23 cellular contexts compared by ENCODE assay signal in the genomic region with DNA sequence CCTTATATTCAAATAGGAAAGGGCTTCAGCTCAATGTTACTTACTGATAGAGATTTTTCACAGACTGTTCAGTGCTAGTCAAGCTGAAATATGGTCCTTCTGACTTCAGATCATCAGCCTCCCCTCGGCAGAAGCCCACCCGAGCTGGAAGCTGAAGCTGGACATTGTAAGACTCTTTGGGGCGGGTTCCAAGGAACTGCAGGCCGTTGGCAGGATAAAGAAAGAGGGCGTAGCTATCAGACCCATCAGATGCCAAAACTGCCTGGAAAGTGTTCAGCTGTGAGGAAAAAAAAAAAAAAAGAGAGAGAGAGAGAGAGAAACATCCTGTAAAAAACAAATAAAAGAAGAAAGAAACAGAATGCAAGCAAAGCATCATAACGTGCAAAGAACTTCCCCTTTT. TPM values are rescaled to one million over a fixed set of nuclear protein-coding genes. Genes with fewer than 3 reads are reported as not detected.
DNase-seq lines count a peak whose midpoint lies in the region; ATAC-seq and TF ChIP-seq lines count a peak whose summit lies in the region.
"Had no signal": no experiment of that assay in that cellular context is flagged by ENCODE, and none has a peak within 500 bp of the region (broad histone marks: within the 10 kb centered on the region; RNA-seq: fewer than 3 reads in every experiment).

No MANE protein-coding gene starts in this region.

- no peak overlapping the region for H3K9ac ChIP-seq in parathyroid adenoma

- H3K4me3 ChIP-seq in ACC112 (ENCODE audit: low read depth, low read length): no peak overlapping the region
- no peak overlapping the region for H3K4me3 ChIP-seq in choroid plexus epithelial cell (ENCODE audit: low read depth, low read length)
- H3K4me3 ChIP-seq in heart right ventricle: peak overlapping the region in 1 of 10 donors; percentile 0
- H3K4me3 ChIP-seq in parathyroid adenoma (ENCODE audit: low read depth, low read length): no peak overlapping the region
- H3K4me3 ChIP-seq in WERI-Rb-1 (ENCODE audit: low read depth, low read length): no peak overlapping the region
- no peak overlapping the region for H3K4me3 ChIP-seq in SJCRH30
- H3K4me3 ChIP-seq: K562, testis had no signal

- H3K4me1 ChIP-seq in ACC112 (ENCODE audit: control insufficient read depth, insufficient read depth, low read length, unreplicated experiment) (peaks cover 67% of the 10 kb centered on the region), heart right ventricle (peaks cover 16 to 78% (median 66%) of the 10 kb centered on the region in 9 donors), parathyroid adenoma (peaks cover 25% of the 10 kb centered on the region), SJCRH30 (no peaks in the 10 kb centered on the region)
- H3K4me1 ChIP-seq: testis had no signal

- H3K27me3 ChIP-seq in ACC112 (ENCODE audit: insufficient read depth, low read length) (no peaks in the 10 kb centered on the region), heart right ventricle (no peaks in the 10 kb centered on the region), parathyroid adenoma (ENCODE audit: control insufficient read depth, insufficient read depth, low read length) (no peaks in the 10 kb centered on the region), WERI-Rb-1 (ENCODE audit: insufficient read depth, low read depth, severe bottlenecking) (no peaks in the 10 kb centered on the region), SJCRH30 (no peaks in the 10 kb centered on the region)
- H3K27me3 ChIP-seq: testis had no signal

- H3K9me3 ChIP-seq in heart right ventricle: no peaks in the 10 kb centered on the region
- H3K9me3 ChIP-seq in parathyroid adenoma (ENCODE audit: control insufficient read depth, low read length): no peaks in the 10 kb centered on the region
- H3K9me3 ChIP-seq in WERI-Rb-1 (ENCODE audit: severe bottlenecking): no peaks in the 10 kb centered on the region
- no peaks in the 10 kb centered on the region for H3K9me3 ChIP-seq in SJCRH30 (replicated peaks)
- H3K9me3 ChIP-seq: neutrophil, testis had no signal

- 10 to 11% methylated on average over 6 of the region's 6 CpGs for WGBS in heart right ventricle, 2 donors

- peak; percentile 38 for DNase-seq in choroid plexus epithelial cell (ENCODE audit: low read depth)
- DNase-seq in heart right ventricle: no peak
- no peak for DNase-seq in hepatic stellate cell (ENCODE audit: low spot score)
- no peak for DNase-seq in WERI-Rb-1
- no peak for DNase-seq in SJCRH30
- DNase-seq: 8988T; activated B cell treated with CpG ODN at 0.5 μM for 24 hours; activated CD8-positive, alpha-beta memory T cell treated with anti-CD3 and anti-CD28 coated beads for 24 hours; cerebellar nuclear complex; glutamatergic neuron; immature natural killer cell; mesendoderm; NCI-H2081 treated with DMSO at 0.1 percent for 48 hours; NCI-H524 treated with DMSO at 0.1 percent for 48 hours; stimulated activated CD4-positive, alpha-beta T cell treated with anti-CD3 and anti-CD28 coated beads, Interleukin-4, amount 100 ng/mL, for 24 hours; T-helper 2 cell; testis had no signal

- no peak for TF ChIP-seq CTCF in choroid plexus epithelial cell (conservative IDR thresholded peaks at IDR 0.05; ENCODE audit: low read depth, low read length)
- no peak for TF ChIP-seq CTCF in heart right ventricle (IDR thresholded peaks at IDR 0.05)
- TF ChIP-seq CTCF in parathyroid adenoma (IDR thresholded peaks at IDR 0.05): no peak
- TF ChIP-seq CTCF in WERI-Rb-1 (IDR thresholded peaks at IDR 0.05; ENCODE audit: low read depth, low read length): no peak

- H3K4me2 ChIP-seq in parathyroid adenoma (ENCODE audit: low read length): no peak overlapping the region

- H3K36me3 ChIP-seq in ACC112 (ENCODE audit: insufficient read depth, low read length): peaks cover 36% of the 10 kb centered on the region
- peaks cover 0 to 43% (median 0%) of the 10 kb centered on the region in 9 donors for H3K36me3 ChIP-seq in heart right ventricle
- no peaks in the 10 kb centered on the region for H3K36me3 ChIP-seq in parathyroid adenoma (ENCODE audit: control insufficient read depth, insufficient read depth, low read length)
- H3K36me3 ChIP-seq in WERI-Rb-1: no peaks in the 10 kb centered on the region
- no peaks in the 10 kb centered on the region for H3K36me3 ChIP-seq in SJCRH30
- H3K36me3 ChIP-seq: neutrophil had no signal

- intact Hi-C loops in heart right ventricle (cut with DNase I): loop anchor here in 2 of 10 donors (10.0 kb wide), 2 partner anchors 45 to 65 kb away; no protein-coding TSS in a partner anchor

- H3K27ac ChIP-seq in ACC112 (ENCODE audit: low read depth, low read length): peak overlapping the region; percentile 3
- peak overlapping the region in 8 of 10 donors; percentile 33 to 71 (median 60) for H3K27ac ChIP-seq in heart right ventricle
- no peak overlapping the region for H3K27ac ChIP-seq in parathyroid adenoma
- H3K27ac ChIP-seq in WERI-Rb-1: no peak overlapping the region
- H3K27ac ChIP-seq in SJCRH30: no peak overlapping the region
- H3K27ac ChIP-seq: C4-2B, neutrophil, testis had no signal

- H2AFZ ChIP-seq in ACC112 (ENCODE audit: low read length, unreplicated experiment) (no peak overlapping the region), parathyroid adenoma (peak overlapping the region; percentile 23)

- peaks cover 28% of the 10 kb centered on the region for H3K79me2 ChIP-seq in ACC112 (ENCODE audit: control insufficient read depth, insufficient read depth, low read length, unreplicated experiment)
- H3K79me2 ChIP-seq in parathyroid adenoma: peaks cover 3% of the 10 kb centered on the region

- ATAC-seq in heart right ventricle (peak in 1 of 8 donors; percentile 26), GM18867 (IDR thresholded peaks at IDR 0.05; ENCODE audit: unreplicated experiment) (no peak)
- ATAC-seq: K562 had no signal

RNA-seq across cellular contexts. Expression of a gene that starts 8.8 kb away (rescaled TPM):
- 10 to 100 TPM; 26.6 to 66.0 (median 39.2) TPM for total RNA-seq in heart right ventricle
- polyA plus RNA-seq in heart right ventricle: 10 to 100 TPM; 15.1 to 29.8 TPM
- 0.49 TPM in 1 of 2 replicates, not detected in the other for total RNA-seq in SJCRH30 (2014; rRNA removed; shearing (Covaris generic))
- total RNA-seq: activated B cell treated with CpG ODN at 0.5 μM for 24 hours had no signal

Comparison
In these comparisons a context has a peak if more than half of its experiments do, and no peak if none do; other contexts are left out.
1. H3K27ac ChIP-seq: peak in ACC112 (single experiment) and heart right ventricle (8 of 10); none in parathyroid adenoma (single experiment), WERI-Rb-1 (single experiment) and SJCRH30 (single experiment).
2. RNA of a gene that starts 8.8 kb away (total RNA-seq): 26.6 to 66.0 TPM in heart right ventricle; 0.49 TPM in SJCRH30; every median in the first group is over 10 times any median in the second.